Comparison of ENCODE assay signal across 10 cellular contexts in the genomic region with DNA sequence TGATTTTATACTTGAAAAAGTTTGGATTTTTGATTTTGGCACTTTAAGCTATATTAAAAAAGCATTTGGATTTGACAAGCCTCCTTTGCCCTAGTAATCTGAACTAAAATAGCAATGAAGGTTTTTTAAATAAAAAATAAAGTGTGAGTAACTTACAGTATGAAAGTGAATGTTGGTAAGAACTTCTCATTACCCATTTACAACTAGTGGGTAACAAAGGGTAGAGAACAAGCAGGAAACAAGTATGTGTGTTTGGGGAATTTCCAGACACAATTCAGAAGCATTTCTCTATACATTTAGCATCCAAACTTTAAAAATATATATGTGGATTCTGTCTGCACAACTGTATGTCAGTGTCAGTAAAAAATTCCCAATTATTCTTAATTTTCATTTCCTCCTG. TPM values are rescaled to one million over a fixed set of nuclear protein-coding genes. Genes with fewer than 3 reads are reported as not detected.
A peak's percentile ranks its signal among the peaks of the same experiment; 100 is the strongest.
DNase-seq lines count a peak whose midpoint lies in the region; ATAC-seq and TF ChIP-seq lines count a peak whose summit lies in the region.
"Had no signal": no experiment of that assay in that cellular context is flagged by ENCODE, and none has a peak within 500 bp of the region (broad histone marks: within the 10 kb centered on the region; RNA-seq: fewer than 3 reads in every experiment).

No MANE protein-coding gene starts in this region.

- intact Hi-C loops in left ventricle myocardium inferior (cut with micrococcal nuclease) = no loop called here
- intact Hi-C loops in left ventricle myocardium superior (cut with micrococcal nuclease) = no loop called here
- intact Hi-C loops in upper lobe of right lung (cut with DNase I) = no loop called here
- intact Hi-C loops in colonic mucosa (cut with DNase I) = no loop called here

- no peak for DNase-seq in left ventricle myocardium inferior
- no peak for DNase-seq in left ventricle myocardium superior
- DNase-seq in RWPE2 (ENCODE audit: low spot score) = no peak
- DNase-seq in fibroblast of the aortic adventitia (ENCODE audit: low read depth) = no peak
- DNase-seq in upper lobe of right lung = no peak
- DNase-seq in HuH-7 (ENCODE audit: low spot score) = no peak
- no peak for DNase-seq in colonic mucosa
- no peak for DNase-seq in NAMALWA (ENCODE audit: low spot score)
- DNase-seq: retina had no signal

- H3K9ac ChIP-seq in colonic mucosa (ENCODE audit: low read depth in 2 of 2, low read length in 2 of 2) = no peak overlapping the region

- H3K4me1 ChIP-seq in left ventricle myocardium inferior = peaks cover 93% of the 10 kb centered on the region
- H3K4me1 ChIP-seq in RWPE2 (ENCODE audit: insufficient read depth, poor library complexity, severe bottlenecking) = peaks cover 57% of the 10 kb centered on the region
- peaks cover 53% of the 10 kb centered on the region for H3K4me1 ChIP-seq in upper lobe of right lung
- no peaks in the 10 kb centered on the region for H3K4me1 ChIP-seq in colonic mucosa

- ATAC-seq in left ventricle myocardium superior (no peak), RWPE2 (ENCODE audit: low read depth) (no peak), upper lobe of right lung (no peak)
- ATAC-seq: gastroesophageal sphincter had no signal

- H3K9me3 ChIP-seq in left ventricle myocardium inferior (replicated peaks) (no peaks in the 10 kb centered on the region), RWPE2 (ENCODE audit: severe bottlenecking) (no peaks in the 10 kb centered on the region), upper lobe of right lung (no peaks in the 10 kb centered on the region), colonic mucosa (no peaks in the 10 kb centered on the region)
- H3K9me3 ChIP-seq: gastroesophageal sphincter had no signal

- H3K27ac ChIP-seq in left ventricle myocardium inferior (replicated peaks) = no peak overlapping the region
- no peak overlapping the region for H3K27ac ChIP-seq in RWPE2 (ENCODE audit: poor library complexity, severe bottlenecking)
- H3K27ac ChIP-seq in upper lobe of right lung = peak overlapping the region; percentile 56
- no peak overlapping the region for H3K27ac ChIP-seq in colonic mucosa
- H3K27ac ChIP-seq: gastroesophageal sphincter had no signal

- H3K27me3 ChIP-seq in left ventricle myocardium inferior (ENCODE audit: low read depth) (no peaks in the 10 kb centered on the region), RWPE2 (ENCODE audit: insufficient read depth, poor library complexity, severe bottlenecking) (no peaks in the 10 kb centered on the region), upper lobe of right lung (no peaks in the 10 kb centered on the region), colonic mucosa (no peaks in the 10 kb centered on the region)
- H3K27me3 ChIP-seq: gastroesophageal sphincter had no signal

- H3K36me3 ChIP-seq in left ventricle myocardium inferior = no peaks in the 10 kb centered on the region
- no peaks in the 10 kb centered on the region for H3K36me3 ChIP-seq in RWPE2 (ENCODE audit: low read depth)
- no peaks in the 10 kb centered on the region for H3K36me3 ChIP-seq in upper lobe of right lung
- no peaks in the 10 kb centered on the region for H3K36me3 ChIP-seq in colonic mucosa
- H3K36me3 ChIP-seq: gastroesophageal sphincter had no signal

- TF ChIP-seq CTCF in left ventricle myocardium inferior (IDR thresholded peaks at IDR 0.05; ENCODE audit: borderline replicate concordance) (no peak), RWPE2 (IDR thresholded peaks at IDR 0.05; ENCODE audit: poor library complexity, severe bottlenecking) (no peak), fibroblast of the aortic adventitia (IDR thresholded peaks at IDR 0.05; ENCODE audit: insufficient read depth, low read length) (no peak), upper lobe of right lung (IDR thresholded peaks at IDR 0.05) (no peak), colonic mucosa (IDR thresholded peaks at IDR 0.05) (no peak)

- H3K4me3 ChIP-seq in left ventricle myocardium inferior (peak overlapping the region; percentile 92), RWPE2 (ENCODE audit: severe bottlenecking) (peak overlapping the region; percentile 85), fibroblast of the aortic adventitia (ENCODE audit: low read depth, low read length) (peak overlapping the region; percentile 48), upper lobe of right lung (peak overlapping the region; percentile 86), colonic mucosa (no peak overlapping the region)

RNA-seq across cellular contexts. Expression of gene TMEM30A, which starts 2.9 kb away (rescaled TPM):
- total RNA-seq in left ventricle myocardium inferior (52.3 TPM), left ventricle myocardium superior (43.9 TPM), fibroblast of the aortic adventitia (ENCODE audit: low replicate concordance) (93.9 and 136 TPM in 2 replicates), upper lobe of right lung (183 TPM), colonic mucosa (100 to 1,000 TPM in 1 of 2 donors, 10 to 100 TPM in 1; 69.5 to 112 TPM)

RNA-seq across cellular contexts. Expression of gene COX7A2, which starts 38.0 kb away (rescaled TPM):
- total RNA-seq in left ventricle myocardium inferior = 1,008 TPM
- total RNA-seq in left ventricle myocardium superior = 911 TPM
- total RNA-seq in fibroblast of the aortic adventitia (ENCODE audit: low replicate concordance) = 34.1 and 197 TPM in 2 replicates
- 240 TPM for total RNA-seq in upper lobe of right lung
- 100 to 1,000 TPM; 795 to 814 TPM for total RNA-seq in colonic mucosa
